Comparison of ENCODE assay signal across 8 cellular contexts in genomic region chr4:22897520-22898108, GRCh38.
A peak's percentile ranks its signal among the peaks of the same experiment; 100 is the strongest.
DNase-seq lines count a peak whose midpoint lies in the region; ATAC-seq and TF ChIP-seq lines count a peak whose summit lies in the region.

No MANE protein-coding gene starts in this region.

- no peaks in the 10 kb centered on the region for H4K20me1 ChIP-seq in osteoblast (ENCODE audit: insufficient read depth, low read length)

- no peaks in the 10 kb centered on the region for H3K4me1 Mint-ChIP-seq in natural killer cell
- no peaks in the 10 kb centered on the region for H3K4me1 Mint-ChIP-seq in natural killer cell treated with Interleukin-12 subunit alpha and Interleukin-12 subunit beta and Interleukin-15 and Interleukin-18, amount 100 ng/mL, for 72 hours (ENCODE audit: low read depth in 2 of 2)

- H3K27ac ChIP-seq in SJCRH30, result no peak overlapping the region
- H3K27ac ChIP-seq in osteoblast (ENCODE audit: low read depth, low read length), result no peak overlapping the region
- H3K27ac ChIP-seq in uterus, result no peak overlapping the region

- H3K36me3 Mint-ChIP-seq in natural killer cell, result no peaks in the 10 kb centered on the region
- no peaks in the 10 kb centered on the region for H3K36me3 Mint-ChIP-seq in natural killer cell treated with Interleukin-12 subunit alpha and Interleukin-12 subunit beta and Interleukin-15 and Interleukin-18, amount 100 ng/mL, for 72 hours

- H3K4me2 ChIP-seq in osteoblast (ENCODE audit: insufficient read depth, low read length), result no peak overlapping the region

- no peak overlapping the region for H2AFZ ChIP-seq in osteoblast (ENCODE audit: low read length)

- H3K27me3 ChIP-seq in SJCRH30 (no peaks in the 10 kb centered on the region), osteoblast (ENCODE audit: insufficient read depth, low read length) (peaks cover 2% of the 10 kb centered on the region), uterus (no peaks in the 10 kb centered on the region)

- TF ChIP-seq CTCF in natural killer cell (IDR thresholded peaks at IDR 0.05) (peak; percentile 48), epithelial cell of esophagus (IDR thresholded peaks at IDR 0.05; ENCODE audit: insufficient read depth, low read depth, low read length, missing control alignments) (peak; percentile 70), osteoblast (IDR thresholded peaks at IDR 0.05; ENCODE audit: extremely low read depth, low read depth, low read length) (peak; percentile 82), uterus (IDR thresholded peaks at IDR 0.05) (peak in 2 of 4 experiments; percentile 29 to 31)

- no peaks in the 10 kb centered on the region for H3K27me3 Mint-ChIP-seq in natural killer cell (ENCODE audit: low read depth in 2 of 2)
- no peaks in the 10 kb centered on the region for H3K27me3 Mint-ChIP-seq in natural killer cell treated with Interleukin-12 subunit alpha and Interleukin-12 subunit beta and Interleukin-15 and Interleukin-18, amount 100 ng/mL, for 72 hours

- TF ChIP-seq POLR2A in uterus (IDR thresholded peaks at IDR 0.05), result no peak

- H3K4me1 ChIP-seq in SJCRH30 (no peaks in the 10 kb centered on the region), osteoblast (ENCODE audit: insufficient read depth, low read length) (no peaks in the 10 kb centered on the region), uterus (no peaks in the 10 kb centered on the region)

- H3K9me3 Mint-ChIP-seq in natural killer cell, result peaks cover 0 to 3% of the 10 kb centered on the region in 2 donors
- peaks cover 3% of the 10 kb centered on the region for H3K9me3 Mint-ChIP-seq in natural killer cell treated with Interleukin-12 subunit alpha and Interleukin-12 subunit beta and Interleukin-15 and Interleukin-18, amount 100 ng/mL, for 72 hours

- DNase-seq in natural killer cell (no peak), HT-29 (ENCODE audit: low spot score) (peak; percentile 49), SJCRH30 (peak; percentile 5 to 60), epithelial cell of esophagus (ENCODE audit: low read depth) (peak; percentile 42), osteoblast (ENCODE audit: insufficient read length, low spot score, missing footprints) (peak; percentile 43), uterus (no peak)
- DNase-seq in natural killer cell treated with Interleukin-12 subunit alpha and Interleukin-12 subunit beta and Interleukin-15 and Interleukin-18, amount 100 ng/mL, for 72 hours (ENCODE audit: low spot score), result no peak

- H3K4me3 ChIP-seq in SJCRH30 (no peak overlapping the region), epithelial cell of esophagus (ENCODE audit: low read length) (no peak overlapping the region), osteoblast (ENCODE audit: insufficient read depth, low read length) (no peak overlapping the region), uterus (no peak overlapping the region)

- no peaks in the 10 kb centered on the region for H3K79me2 ChIP-seq in osteoblast (ENCODE audit: insufficient read depth, low read length)

- intact Hi-C loops in natural killer cell (cut with micrococcal nuclease), result loop anchor here (5.0 kb wide), 1 partner anchor 1520 kb away; no protein-coding TSS in a partner anchor
- intact Hi-C loops in uterus (cut with DNase I; ENCODE audit: low total_unique reads), result no loop called here

- H3K36me3 ChIP-seq in SJCRH30 (no peaks in the 10 kb centered on the region), osteoblast (ENCODE audit: insufficient read depth, low read length) (no peaks in the 10 kb centered on the region), uterus (no peaks in the 10 kb centered on the region)

- H3K9me3 ChIP-seq in SJCRH30 (replicated peaks) (no peaks in the 10 kb centered on the region), osteoblast (ENCODE audit: low read depth, low read length) (no peaks in the 10 kb centered on the region), uterus (no peaks in the 10 kb centered on the region)

- H3K4me3 Mint-ChIP-seq in natural killer cell, result no peak overlapping the region
- no peak overlapping the region for H3K4me3 Mint-ChIP-seq in natural killer cell treated with Interleukin-12 subunit alpha and Interleukin-12 subunit beta and Interleukin-15 and Interleukin-18, amount 100 ng/mL, for 72 hours

- no peak for ATAC-seq in natural killer cell
- ATAC-seq in natural killer cell treated with Interleukin-12 subunit alpha and Interleukin-12 subunit beta and Interleukin-15 and Interleukin-18, amount 100 ng/mL, for 72 hours, result no peak
- no peak for ATAC-seq in GM21360 (IDR thresholded peaks at IDR 0.05; ENCODE audit: unreplicated experiment)

- H3K27ac Mint-ChIP-seq in natural killer cell, result no peak overlapping the region
- H3K27ac Mint-ChIP-seq in natural killer cell treated with Interleukin-12 subunit alpha and Interleukin-12 subunit beta and Interleukin-15 and Interleukin-18, amount 100 ng/mL, for 72 hours, result no peak overlapping the region

Comparison
In these comparisons a context has a peak if more than half of its experiments do, and no peak if none do; other contexts are left out.
1. DNase-seq: peak in HT-29 (single experiment), SJCRH30 (2 of 2), epithelial cell of esophagus (single experiment) and osteoblast (single experiment); none in natural killer cell (single experiment), natural killer cell treated with Interleukin-12 subunit alpha and Interleukin-12 subunit beta and Interleukin-15 and Interleukin-18, amount 100 ng/mL, for 72 hours (single experiment) and uterus (0 of 2).